Comparison of ENCODE assay signal across 8 cellular contexts in genomic region chr20:37990571-37991151, GRCh38. TPM values are rescaled to one million over a fixed set of nuclear protein-coding genes. Genes with fewer than 3 reads are reported as not detected.
DNase-seq lines count a peak whose midpoint lies in the region; ATAC-seq and TF ChIP-seq lines count a peak whose summit lies in the region.

No MANE protein-coding gene starts in this region.

- H3K27me3 ChIP-seq in CD4-positive, CD25-positive, alpha-beta regulatory T cell (ENCODE audit: control insufficient read depth, insufficient read depth, low read length), result no peaks in the 10 kb centered on the region
- H3K27me3 ChIP-seq in body of pancreas (no peaks in the 10 kb centered on the region), suprapubic skin (no peaks in the 10 kb centered on the region)

- peak in 1 of 3 donors; percentile 33 for DNase-seq in CD4-positive, CD25-positive, alpha-beta regulatory T cell
- peak; percentile 67 for DNase-seq in SW480 (ENCODE audit: low spot score)
- peak; percentile 31 to 70 (median 45) for DNase-seq in body of pancreas
- peak; percentile 43 for DNase-seq in medulla oblongata (ENCODE audit: extremely low spot score)
- DNase-seq in suprapubic skin (ENCODE audit: low spot score in 2 of 2), result peak; percentile 74 to 80
- no peak for DNase-seq in NCI-H526 (lab: John Stamatoyannopoulos, UW)

- intact Hi-C loops in body of pancreas (cut with DNase I), result no loop called here

- peaks cover 0 to 21% (median 11%) of the 10 kb centered on the region in 4 donors for H3K4me1 Mint-ChIP-seq in CD4-positive, CD25-positive, alpha-beta regulatory T cell

- ATAC-seq in CD4-positive, CD25-positive, alpha-beta regulatory T cell (ENCODE audit: low read depth in 2 of 2), result peak; percentile 60 to 75
- ATAC-seq in GM19351 (IDR thresholded peaks at IDR 0.05; ENCODE audit: unreplicated experiment), result peak; percentile 94
- peak; percentile 82 for ATAC-seq in HG03439 (IDR thresholded peaks at IDR 0.05; ENCODE audit: unreplicated experiment)
- peak; percentile 11 for ATAC-seq in body of pancreas

- no peak overlapping the region for H3K27ac ChIP-seq in CD4-positive, CD25-positive, alpha-beta regulatory T cell (ENCODE audit: insufficient read depth, low read length, poor library complexity, severe bottlenecking)
- H3K27ac ChIP-seq in body of pancreas (peak overlapping the region in 2 of 4 donors; percentile 32 to 49), suprapubic skin (no peak overlapping the region)

- no peaks in the 10 kb centered on the region for H3K9me3 Mint-ChIP-seq in CD4-positive, CD25-positive, alpha-beta regulatory T cell

- TF ChIP-seq CTCF in body of pancreas (IDR thresholded peaks at IDR 0.05) (no peak), suprapubic skin (IDR thresholded peaks at IDR 0.05) (no peak)

- peak overlapping the region; percentile 43 to 81 (median 69) for H3K27ac Mint-ChIP-seq in CD4-positive, CD25-positive, alpha-beta regulatory T cell

- TF ChIP-seq POLR2A in body of pancreas (IDR thresholded peaks at IDR 0.05), result no peak
- no peak for TF ChIP-seq POLR2A in suprapubic skin (IDR thresholded peaks at IDR 0.05)

- WGBS in body of pancreas, 2 donors, result 58 to 60% methylated on average over 10 of the region's 10 CpGs
- WGBS in suprapubic skin, result 60% methylated on average over 10 of the region's 10 CpGs

- H3K9me3 ChIP-seq in CD4-positive, CD25-positive, alpha-beta regulatory T cell (ENCODE audit: control insufficient read depth in 2 of 2, low read length in 2 of 2), result no peaks in the 10 kb centered on the region
- no peaks in the 10 kb centered on the region for H3K9me3 ChIP-seq in body of pancreas
- no peaks in the 10 kb centered on the region for H3K9me3 ChIP-seq in suprapubic skin

- H3K27me3 Mint-ChIP-seq in CD4-positive, CD25-positive, alpha-beta regulatory T cell, result no peaks in the 10 kb centered on the region

- H3K4me1 ChIP-seq in CD4-positive, CD25-positive, alpha-beta regulatory T cell (ENCODE audit: control insufficient read depth, insufficient read depth, low read length, poor library complexity, severe bottlenecking), result no peaks in the 10 kb centered on the region
- H3K4me1 ChIP-seq in body of pancreas (peaks cover 48% of the 10 kb centered on the region), suprapubic skin (peaks cover 35% of the 10 kb centered on the region)

- peaks cover 47% of the 10 kb centered on the region for H3K36me3 ChIP-seq in CD4-positive, CD25-positive, alpha-beta regulatory T cell (ENCODE audit: control insufficient read depth, insufficient read depth, low read length)
- H3K36me3 ChIP-seq in body of pancreas (replicated peaks in 1 of 2; ENCODE audit: insufficient read depth in 1 of 2, low read depth in 2 of 2), result peaks cover 0 to 5% of the 10 kb centered on the region in 2 donors
- peaks cover 31% of the 10 kb centered on the region for H3K36me3 ChIP-seq in suprapubic skin

- TF ChIP-seq EP300 in suprapubic skin (IDR thresholded peaks at IDR 0.05), result no peak

- H3K36me3 Mint-ChIP-seq in CD4-positive, CD25-positive, alpha-beta regulatory T cell, result peaks cover 55% of the 10 kb centered on the region

- H3K4me3 Mint-ChIP-seq in CD4-positive, CD25-positive, alpha-beta regulatory T cell, result no peak overlapping the region

- no peak overlapping the region for H3K4me3 ChIP-seq in CD4-positive, CD25-positive, alpha-beta regulatory T cell (ENCODE audit: low read depth, low read length)
- H3K4me3 ChIP-seq in body of pancreas, result no peak overlapping the region
- no peak overlapping the region for H3K4me3 ChIP-seq in suprapubic skin

RNA-seq across cellular contexts. Expression of gene TTI1, which starts 42.6 kb away (rescaled TPM):
- 21.2 TPM for total RNA-seq in CD4-positive, CD25-positive, alpha-beta regulatory T cell
- 10 to 100 TPM; 15.2 to 19.0 (median 15.9) TPM for polyA plus RNA-seq in CD4-positive, CD25-positive, alpha-beta regulatory T cell
- total RNA-seq in body of pancreas (10 to 100 TPM; 12.2 to 14.0 TPM), suprapubic skin (10 to 100 TPM; 11.2 to 24.7 (median 17.1) TPM)

RNA-seq across cellular contexts. Expression of gene RPRD1B, which starts 42.9 kb away (rescaled TPM):
- 54.0 TPM for total RNA-seq in CD4-positive, CD25-positive, alpha-beta regulatory T cell
- polyA plus RNA-seq in CD4-positive, CD25-positive, alpha-beta regulatory T cell, result 1 to 10 TPM; 3.8 to 6.2 (median 4.3) TPM
- 10 to 100 TPM in 1 of 2 donors, 1 to 10 TPM in 1; 8.8 to 12.5 TPM for total RNA-seq in body of pancreas
- total RNA-seq in suprapubic skin, result 10 to 100 TPM; 24.7 to 45.6 (median 27.7) TPM

Comparison
In these comparisons a context has a peak if more than half of its experiments do, and no peak if none do; other contexts are left out.
1. ATAC-seq: peak in every context shown above with its lines; median percentile 94 in GM19351; 82 in HG03439; 68 in CD4-positive, CD25-positive, alpha-beta regulatory T cell; 11 in body of pancreas.
2. DNase-seq: peak in SW480 (single experiment), body of pancreas (4 of 4), medulla oblongata (single experiment) and suprapubic skin (2 of 2); none in NCI-H526 (0 of 2).